18 cellular contexts compared by ENCODE assay signal in the genomic region with DNA sequence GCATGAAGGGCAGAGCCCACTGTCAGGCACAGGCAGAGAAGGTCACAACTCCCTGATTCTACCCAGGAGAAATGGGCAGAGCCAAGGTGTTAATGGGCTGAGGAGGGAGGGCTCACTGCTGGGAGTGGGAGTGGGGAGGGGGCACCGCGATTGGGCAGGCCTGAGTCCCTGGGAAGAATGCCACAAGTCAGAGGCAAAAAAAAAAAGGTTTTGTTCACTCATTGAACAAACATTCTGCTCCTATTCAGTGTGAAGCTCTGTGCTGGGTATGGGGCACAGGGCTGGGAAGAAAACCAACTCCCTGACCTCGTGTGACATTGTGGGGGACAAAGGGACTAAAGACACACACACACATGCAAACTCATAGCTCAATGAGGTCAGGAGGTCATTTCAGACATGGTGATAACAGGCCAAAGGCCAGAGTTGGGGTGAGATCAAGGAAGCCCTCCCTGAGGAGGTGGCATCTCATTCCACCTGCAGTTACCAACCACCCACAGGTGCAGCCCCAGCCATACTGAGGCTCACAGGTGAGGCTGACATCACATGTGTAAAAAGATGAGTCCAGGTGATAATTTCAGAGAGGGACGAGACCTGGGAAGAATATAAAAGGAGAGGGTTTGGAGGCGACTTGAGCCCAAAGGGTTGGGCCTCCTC. TPM values are rescaled to one million over a fixed set of nuclear protein-coding genes. Genes with fewer than 3 reads are reported as not detected.
DNase-seq lines count a peak whose midpoint lies in the region; ATAC-seq and TF ChIP-seq lines count a peak whose summit lies in the region.
"Had no signal": no experiment of that assay in that cellular context is flagged by ENCODE, and none has a peak within 500 bp of the region (broad histone marks: within the 10 kb centered on the region; RNA-seq: fewer than 3 reads in every experiment).

No MANE protein-coding gene starts in this region.

- no peaks in the 10 kb centered on the region for H3K36me3 ChIP-seq in breast epithelium
- H3K36me3 ChIP-seq in aorta (ENCODE audit: control insufficient read depth in 1 of 2, insufficient read depth in 2 of 2, low read length in 1 of 2), result no peaks in the 10 kb centered on the region
- H3K36me3 ChIP-seq: Peyer's patch, thyroid gland had no signal

- no peaks in the 10 kb centered on the region for H3K27me3 ChIP-seq in breast epithelium
- no peaks in the 10 kb centered on the region for H3K27me3 ChIP-seq in aorta (ENCODE audit: control insufficient read depth in 1 of 2, insufficient read depth in 2 of 2, low read length in 1 of 2)
- H3K27me3 ChIP-seq: dorsolateral prefrontal cortex, Peyer's patch, thyroid gland had no signal

- BruUV-seq in MCF 10A (replicated peaks; lab: Mats Ljungman, UMichigan), result no TSS peak

- CTCF ChIA-PET in MCF 10A (lab: Yijun Ruan, JAX), result interaction anchor here (0.6 to 1.2 kb wide), 4 partner anchors 19 to 444 kb away, joined by 3 to 5 read pairs (median 3); no protein-coding TSS in a partner anchor

- H3K4me1 Mint-ChIP-seq in MCF 10A (ENCODE audit: insufficient read depth, unreplicated experiment) (peaks cover 55% of the 10 kb centered on the region), progenitor cell of endocrine pancreas (ENCODE audit: low read depth) (peaks cover 36% of the 10 kb centered on the region)

- H3K9me3 ChIP-seq in breast epithelium (no peaks in the 10 kb centered on the region), aorta (ENCODE audit: control insufficient read depth, low read length) (no peaks in the 10 kb centered on the region)
- H3K9me3 ChIP-seq: Peyer's patch, thyroid gland had no signal

- TF ChIP-seq CTCF in MCF 10A (IDR thresholded peaks at IDR 0.05; ENCODE audit: unreplicated experiment) (no peak), breast epithelium (IDR thresholded peaks at IDR 0.05) (no peak), progenitor cell of endocrine pancreas (IDR thresholded peaks at IDR 0.05; ENCODE audit: unreplicated experiment) (no peak), lower leg skin (IDR thresholded peaks at IDR 0.05) (no peak)

- no peak overlapping the region for H3K27ac ChIP-seq in breast epithelium
- H3K27ac ChIP-seq in epithelial cell of prostate, result peak overlapping the region; percentile 64
- H3K27ac ChIP-seq in aorta (ENCODE audit: low read depth in 1 of 2, low read length in 2 of 2), result peak overlapping the region; percentile 63 to 86
- H3K27ac ChIP-seq: dorsolateral prefrontal cortex, Peyer's patch had no signal

- POLR2A ChIA-PET in MCF 10A (lab: Yijun Ruan, JAX), result interaction anchor here (0.5 to 6.9 kb wide), 7 partner anchors 7 to 409 kb away, joined by 3 to 185 read pairs (median 3); no protein-coding TSS in a partner anchor

- no peaks in the 10 kb centered on the region for H3K9me3 Mint-ChIP-seq in MCF 10A (ENCODE audit: unreplicated experiment)
- no peaks in the 10 kb centered on the region for H3K9me3 Mint-ChIP-seq in progenitor cell of endocrine pancreas (ENCODE audit: low read depth)
- H3K9me3 Mint-ChIP-seq: activated T-helper 2 cell treated with anti-CD3 and anti-CD28 coated beads, Interferon-gamma antibody, Interleukin-2, Interleukin-4, amounts not matched to agents 10 μg/mL and 5 μg/mL and 100 μg/mL, durations not matched to agents 14 hours and 24 hours and 36 hours; T-cell had no signal

- H3K27me3 Mint-ChIP-seq in MCF 10A (ENCODE audit: insufficient read depth, unreplicated experiment), result no peaks in the 10 kb centered on the region
- peaks cover 10% of the 10 kb centered on the region for H3K27me3 Mint-ChIP-seq in progenitor cell of endocrine pancreas

- H3K4me3 ChIP-seq in breast epithelium (no peak overlapping the region), aorta (ENCODE audit: low read length in 2 of 2) (no peak overlapping the region), lower leg skin (ENCODE audit: low read depth, poor library complexity, severe bottlenecking) (no peak overlapping the region)
- H3K4me3 ChIP-seq: dorsolateral prefrontal cortex, Peyer's patch, thyroid gland had no signal

- intact Hi-C loops in MCF 10A (cut with micrococcal nuclease), result no loop called here
- intact Hi-C loops in breast epithelium (cut with DNase I; ENCODE audit: low total_unique reads), result no loop called here
- intact Hi-C loops in aorta (cut with DNase I), result no loop called here
- intact Hi-C loops in lower leg skin (cut with DNase I; ENCODE audit: low total_unique reads), result no loop called here

- WGBS in aorta, 2 donors, result 27 to 32% methylated on average over 5 of the region's 5 CpGs
- 52 to 54% methylated on average over 5 of the region's 5 CpGs for WGBS in lower leg skin, 2 donors

- H3K4me1 ChIP-seq in breast epithelium (peaks cover 0 to 6% of the 10 kb centered on the region in 2 donors), aorta (ENCODE audit: control insufficient read depth in 1 of 2, insufficient read depth in 2 of 2, low read length in 2 of 2) (no peaks in the 10 kb centered on the region)

- peak overlapping the region; percentile 47 for H3K4me3 Mint-ChIP-seq in MCF 10A (ENCODE audit: unreplicated experiment)
- H3K4me3 Mint-ChIP-seq in progenitor cell of endocrine pancreas (ENCODE audit: low read depth), result no peak overlapping the region

- TF ChIP-seq POLR2A in breast epithelium (IDR thresholded peaks at IDR 0.05) (no peak), lower leg skin (IDR thresholded peaks at IDR 0.05) (no peak)

- no peak for DNase-seq in MCF 10A (ENCODE audit: unreplicated experiment)
- no peak for DNase-seq in breast epithelium (ENCODE audit: low spot score in 2 of 2)
- DNase-seq in epithelial cell of prostate (ENCODE audit: low read depth, low spot score), result no peak
- no peak for DNase-seq in progenitor cell of endocrine pancreas (ENCODE audit: low spot score, unreplicated experiment)
- DNase-seq in aorta, result no peak
- no peak for DNase-seq in NCI-H524 treated with DMSO at 0.1 percent for 48 hours (lab: John Stamatoyannopoulos, UW)
- no peak for DNase-seq in lower leg skin (ENCODE audit: low spot score in 2 of 2)
- no peak for DNase-seq in DMS79 (lab: John Stamatoyannopoulos, UW)
- DNase-seq: activated CD4-positive, CD25-positive, alpha-beta regulatory T cell; COR-L47; dorsolateral prefrontal cortex; HCEC 1CT; NCI-H2081 treated with DMSO at 0.1 percent for 48 hours; NCI-H526 treated with DMSO at 0.1 percent for 48 hours; Peyer's patch; T-cell; thyroid gland had no signal

- no peak for ATAC-seq in aorta (ENCODE audit: low FRiP score)
- ATAC-seq: T-cell had no signal

- H3K36me3 Mint-ChIP-seq in MCF 10A (ENCODE audit: insufficient read depth, unreplicated experiment) (no peaks in the 10 kb centered on the region), progenitor cell of endocrine pancreas (ENCODE audit: insufficient read depth) (no peaks in the 10 kb centered on the region)
- H3K36me3 Mint-ChIP-seq: T-cell had no signal

- H3K27ac Mint-ChIP-seq in MCF 10A (ENCODE audit: low read depth, unreplicated experiment), result no peak overlapping the region
- peak overlapping the region; percentile 85 for H3K27ac Mint-ChIP-seq in progenitor cell of endocrine pancreas
- H3K27ac Mint-ChIP-seq: activated T-helper 2 cell treated with anti-CD3 and anti-CD28 coated beads, Interferon-gamma antibody, Interleukin-2, Interleukin-4, amounts not matched to agents 10 μg/mL and 5 μg/mL and 100 μg/mL, durations not matched to agents 14 hours and 24 hours and 36 hours had no signal

RNA-seq across cellular contexts. Expression of gene PMEPA1, which starts 3.2 kb away (rescaled TPM):
- 60.6 and 68.5 TPM in 2 replicates for total RNA-seq in MCF 10A (2022)
- total RNA-seq in breast epithelium, result 10 to 100 TPM in 2 of 3 donors, 1 to 10 TPM in 1; 9.2 to 13.2 (median 13.1) TPM
- total RNA-seq in progenitor cell of endocrine pancreas, result 9.1 and 9.2 TPM in 2 replicates
- total RNA-seq in aorta, result 100 to 1,000 TPM; 167 to 188 TPM
- 10 to 100 TPM; 31.4 to 46.7 TPM for polyA plus RNA-seq in aorta
- 10 to 100 TPM in 3 of 4 donors, 1 to 10 TPM in 1; 4.3 to 22.1 (median 11.8) TPM for total RNA-seq in lower leg skin

Comparison
In these comparisons a context has a peak if more than half of its experiments do, and no peak if none do; other contexts are left out.
1. H3K27ac ChIP-seq: peak in epithelial cell of prostate (single experiment) and aorta (2 of 2); none in breast epithelium (0 of 2).